ENCODE assay signal across 11 cellular contexts in the genomic region with DNA sequence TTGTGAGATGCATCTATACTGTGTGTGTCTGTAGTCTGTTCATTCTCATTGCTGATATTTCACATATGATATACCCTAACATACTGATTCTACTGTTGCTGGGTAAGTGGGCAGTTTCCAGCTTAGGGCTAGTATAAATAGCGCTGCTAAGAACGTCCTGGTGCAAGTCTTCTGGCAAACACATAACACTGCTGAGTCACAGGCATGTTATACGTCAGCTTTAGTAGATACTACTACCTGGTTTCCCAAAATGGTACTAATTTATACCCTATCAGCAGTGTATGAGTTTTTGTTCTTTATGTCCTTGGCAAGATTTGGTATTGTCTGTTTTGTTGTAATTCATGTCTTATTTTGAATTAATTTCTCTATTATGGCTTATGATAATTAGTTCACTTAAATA. TPM values are rescaled to one million over a fixed set of nuclear protein-coding genes. Genes with fewer than 3 reads are reported as not detected.
A peak's percentile ranks its signal among the peaks of the same experiment; 100 is the strongest.
DNase-seq lines count a peak whose midpoint lies in the region; ATAC-seq and TF ChIP-seq lines count a peak whose summit lies in the region.
"Had no signal": no experiment of that assay in that cellular context is flagged by ENCODE, and none has a peak within 500 bp of the region (broad histone marks: within the 10 kb centered on the region; RNA-seq: fewer than 3 reads in every experiment).

No MANE protein-coding gene starts in this region.

- no peaks in the 10 kb centered on the region for H3K9me3 ChIP-seq in psoas muscle
- H3K9me3 ChIP-seq in testis = no peaks in the 10 kb centered on the region
- H3K9me3 ChIP-seq: esophagus muscularis mucosa had no signal

- 12 to 31% (median 18%) methylated on average over 3 of the region's 3 CpGs for WGBS in psoas muscle, 3 donors
- 49 to 65% methylated on average over 3 of the region's 3 CpGs for WGBS in testis, 2 donors

- H3K4me3 ChIP-seq in fibroblast of mammary gland (ENCODE audit: control insufficient read depth, low read depth, low read length) (no peak overlapping the region), psoas muscle (peak overlapping the region; percentile 77), testis (no peak overlapping the region)

- H3K36me3 ChIP-seq in psoas muscle (ENCODE audit: insufficient read depth in 1 of 2, low read depth in 1 of 2) (peaks cover 14 to 20% of the 10 kb centered on the region in 2 donors), testis (ENCODE audit: low read depth, missing control alignments) (no peaks in the 10 kb centered on the region)

- H3K27me3 ChIP-seq in psoas muscle (ENCODE audit: insufficient read depth in 3 of 3, low read length in 2 of 3) (no peaks in the 10 kb centered on the region), testis (no peaks in the 10 kb centered on the region)
- H3K27me3 ChIP-seq: esophagus muscularis mucosa had no signal

- no peaks in the 10 kb centered on the region for H3K27me3 Mint-ChIP-seq in activated CD8-positive, alpha-beta memory T cell treated with anti-CD3 and anti-CD28 coated beads, Interleukin-2, amount 10 ng/mL, durations not matched to agents 7 days and 5 days
- H3K27me3 Mint-ChIP-seq in WTC11 (ENCODE audit: low read depth) = no peaks in the 10 kb centered on the region; the same call in 1 of the 2 replicates

- peak overlapping the region; percentile 75 for H3K4me3 Mint-ChIP-seq in activated CD8-positive, alpha-beta memory T cell treated with anti-CD3 and anti-CD28 coated beads, Interleukin-2, amount 10 ng/mL, durations not matched to agents 7 days and 5 days
- H3K4me3 Mint-ChIP-seq in WTC11 = peak overlapping the region; percentile 84

- in situ Hi-C loops in KBM-7 (cut with MboI; ENCODE audit: low pct_unique_long_range_greater_than_20kb, low sequenced_read_pairs) = no loop called here

- H3K4me1 Mint-ChIP-seq in activated CD8-positive, alpha-beta memory T cell treated with anti-CD3 and anti-CD28 coated beads, Interleukin-2, amount 10 ng/mL, durations not matched to agents 7 days and 5 days = peaks cover 29% of the 10 kb centered on the region
- H3K4me1 Mint-ChIP-seq in WTC11 = peaks cover 8% of the 10 kb centered on the region

- POLR2A ChIA-PET in WTC11 (lab: Charles Lee) = no interaction called here

- no peaks in the 10 kb centered on the region for H3K9me3 Mint-ChIP-seq in activated CD8-positive, alpha-beta memory T cell treated with anti-CD3 and anti-CD28 coated beads, Interleukin-2, amount 10 ng/mL, durations not matched to agents 7 days and 5 days (ENCODE audit: low read depth)
- no peaks in the 10 kb centered on the region for H3K9me3 Mint-ChIP-seq in WTC11

- peak overlapping the region; percentile 88 for H3K27ac ChIP-seq in psoas muscle
- H3K27ac ChIP-seq in testis = no peak overlapping the region

- peak overlapping the region; percentile 61 for H3K27ac Mint-ChIP-seq in activated CD8-positive, alpha-beta memory T cell treated with anti-CD3 and anti-CD28 coated beads, Interleukin-2, amount 10 ng/mL, durations not matched to agents 7 days and 5 days
- no peak overlapping the region for H3K27ac Mint-ChIP-seq in WTC11

- no peak for DNase-seq in activated CD8-positive, alpha-beta memory T cell treated with anti-CD3 and anti-CD28 coated beads, Interleukin-2, amount 10 ng/mL, durations not matched to agents 7 days and 5 days
- DNase-seq in activated CD8-positive, alpha-beta memory T cell treated with anti-CD3 and anti-CD28 coated beads for 24 hours = no peak
- DNase-seq in WTC11 (ENCODE audit: low spot score) = no peak
- DNase-seq in fibroblast of mammary gland (ENCODE audit: low read depth) = peak; percentile 45
- DNase-seq in psoas muscle = no peak
- no peak for DNase-seq in testis
- DNase-seq in KBM-7 = no peak
- DNase-seq: NCI-H2171, T-helper 9 cell had no signal

- ATAC-seq in activated CD8-positive, alpha-beta memory T cell treated with anti-CD3 and anti-CD28 coated beads, Interleukin-2, amount 10 ng/mL, durations not matched to agents 7 days and 5 days = no peak
- no peak for ATAC-seq in WTC11
- ATAC-seq in psoas muscle = peak; percentile 84 to 92 (median 88)
- no peak for ATAC-seq in HG03135 (IDR thresholded peaks at IDR 0.05; ENCODE audit: unreplicated experiment)

- no peak for TF ChIP-seq POLR2A in testis (IDR thresholded peaks at IDR 0.05)

- CTCF ChIA-PET in activated CD8-positive, alpha-beta memory T cell treated with anti-CD3 and anti-CD28 coated beads, Interleukin-2, amount 10 ng/mL, durations not matched to agents 7 days and 5 days (lab: Charles Lee) = no interaction called here
- CTCF ChIA-PET in WTC11 (lab: Charles Lee) = no interaction called here

- H3K36me3 Mint-ChIP-seq in activated CD8-positive, alpha-beta memory T cell treated with anti-CD3 and anti-CD28 coated beads, Interleukin-2, amount 10 ng/mL, durations not matched to agents 7 days and 5 days = peaks cover 16% of the 10 kb centered on the region
- H3K36me3 Mint-ChIP-seq in WTC11 = peaks cover 8% of the 10 kb centered on the region; the same call in 1 of the 2 replicates

- intact Hi-C loops in psoas muscle (cut with DNase I) (loop anchor here in 1 of 2 donors (5.0 kb wide), 1 partner anchor 39 kb away; no protein-coding TSS in a partner anchor), testis (cut with DNase I; ENCODE audit: low total_unique reads) (no loop called here)

- H3K4me1 ChIP-seq in psoas muscle (peaks cover 23% of the 10 kb centered on the region), testis (peaks cover 4% of the 10 kb centered on the region)

- TF ChIP-seq CTCF in WTC11 (IDR thresholded peaks at IDR 0.05) (no peak), fibroblast of mammary gland (conservative IDR thresholded peaks at IDR 0.05; ENCODE audit: control insufficient read depth, insufficient read depth, low read depth, low read length) (no peak), psoas muscle (IDR thresholded peaks at IDR 0.05) (no peak), testis (IDR thresholded peaks at IDR 0.05) (no peak)

TF ChIP-seq in WTC11, 78 proteins besides CTCF, POLR2A, EP300 and RAD21 (continues in another document):
- TF ChIP-seq, protein P1, sequence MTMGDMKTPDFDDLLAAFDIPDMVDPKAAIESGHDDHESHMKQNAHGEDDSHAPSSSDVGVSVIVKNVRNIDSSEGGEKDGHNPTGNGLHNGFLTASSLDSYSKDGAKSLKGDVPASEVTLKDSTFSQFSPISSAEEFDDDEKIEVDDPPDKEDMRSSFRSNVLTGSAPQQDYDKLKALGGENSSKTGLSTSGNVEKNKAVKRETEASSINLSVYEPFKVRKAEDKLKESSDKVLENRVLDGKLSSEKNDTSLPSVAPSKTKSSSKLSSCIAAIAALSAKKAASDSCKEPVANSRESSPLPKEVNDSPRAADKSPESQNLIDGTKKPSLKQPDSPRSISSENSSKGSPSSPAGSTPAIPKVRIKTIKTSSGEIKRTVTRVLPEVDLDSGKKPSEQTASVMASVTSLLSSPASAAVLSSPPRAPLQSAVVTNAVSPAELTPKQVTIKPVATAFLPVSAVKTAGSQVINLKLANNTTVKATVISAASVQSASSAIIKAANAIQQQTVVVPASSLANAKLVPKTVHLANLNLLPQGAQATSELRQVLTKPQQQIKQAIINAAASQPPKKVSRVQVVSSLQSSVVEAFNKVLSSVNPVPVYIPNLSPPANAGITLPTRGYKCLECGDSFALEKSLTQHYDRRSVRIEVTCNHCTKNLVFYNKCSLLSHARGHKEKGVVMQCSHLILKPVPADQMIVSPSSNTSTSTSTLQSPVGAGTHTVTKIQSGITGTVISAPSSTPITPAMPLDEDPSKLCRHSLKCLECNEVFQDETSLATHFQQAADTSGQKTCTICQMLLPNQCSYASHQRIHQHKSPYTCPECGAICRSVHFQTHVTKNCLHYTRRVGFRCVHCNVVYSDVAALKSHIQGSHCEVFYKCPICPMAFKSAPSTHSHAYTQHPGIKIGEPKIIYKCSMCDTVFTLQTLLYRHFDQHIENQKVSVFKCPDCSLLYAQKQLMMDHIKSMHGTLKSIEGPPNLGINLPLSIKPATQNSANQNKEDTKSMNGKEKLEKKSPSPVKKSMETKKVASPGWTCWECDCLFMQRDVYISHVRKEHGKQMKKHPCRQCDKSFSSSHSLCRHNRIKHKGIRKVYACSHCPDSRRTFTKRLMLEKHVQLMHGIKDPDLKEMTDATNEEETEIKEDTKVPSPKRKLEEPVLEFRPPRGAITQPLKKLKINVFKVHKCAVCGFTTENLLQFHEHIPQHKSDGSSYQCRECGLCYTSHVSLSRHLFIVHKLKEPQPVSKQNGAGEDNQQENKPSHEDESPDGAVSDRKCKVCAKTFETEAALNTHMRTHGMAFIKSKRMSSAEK (CRISPR knock-in tag; IDR thresholded peaks at IDR 0.05; ENCODE audit: borderline replicate concordance) = no peak
- TF ChIP-seq TP53 (CRISPR knock-in tag; IDR thresholded peaks at IDR 0.05) = no peak
- no peak for TF ChIP-seq ZNF121 (CRISPR knock-in tag; IDR thresholded peaks at IDR 0.05)
- no peak for TF ChIP-seq GTF2I (CRISPR knock-in tag; conservative IDR thresholded peaks at IDR 0.05)
- no peak for TF ChIP-seq ZNF219 (CRISPR knock-in tag; IDR thresholded peaks at IDR 0.05; ENCODE audit: borderline replicate concordance)
- TF ChIP-seq ZNF396 (CRISPR knock-in tag; IDR thresholded peaks at IDR 0.05; ENCODE audit: borderline replicate concordance) = no peak
- TF ChIP-seq TEAD1 (CRISPR knock-in tag; IDR thresholded peaks at IDR 0.05) = no peak
- TF ChIP-seq, protein P2, sequence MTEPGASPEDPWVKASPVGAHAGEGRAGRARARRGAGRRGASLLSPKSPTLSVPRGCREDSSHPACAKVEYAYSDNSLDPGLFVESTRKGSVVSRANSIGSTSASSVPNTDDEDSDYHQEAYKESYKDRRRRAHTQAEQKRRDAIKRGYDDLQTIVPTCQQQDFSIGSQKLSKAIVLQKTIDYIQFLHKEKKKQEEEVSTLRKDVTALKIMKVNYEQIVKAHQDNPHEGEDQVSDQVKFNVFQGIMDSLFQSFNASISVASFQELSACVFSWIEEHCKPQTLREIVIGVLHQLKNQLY (CRISPR knock-in tag; IDR thresholded peaks at IDR 0.05) = no peak

RNA-seq across cellular contexts. Expression of a gene that starts 1.2 kb away (rescaled TPM):
- under 1 TPM; 0.18 to 0.61 TPM for total RNA-seq in activated CD8-positive, alpha-beta memory T cell treated with anti-CD3 and anti-CD28 coated beads, Interleukin-2, amount 10 ng/mL, durations not matched to agents 7 days and 5 days
- total RNA-seq in WTC11 (2021) (2.5 to 3.8 TPM (median 3.1 TPM) in 3 replicates), psoas muscle (10 to 100 TPM; 10.3 to 17.7 (median 12.4) TPM), testis (10 to 100 TPM; 19.7 to 24.5 TPM)
- polyA plus RNA-seq in psoas muscle (10 to 100 TPM in 1 of 3 donors, 1 to 10 TPM in 2; 2.4 to 12.2 (median 4.9) TPM), testis (ENCODE audit: insufficient read depth, low read depth, low replicate concordance) (56.5 TPM)

RNA-seq across cellular contexts. Expression of a gene that starts 6.3 kb away (rescaled TPM):
- total RNA-seq in activated CD8-positive, alpha-beta memory T cell treated with anti-CD3 and anti-CD28 coated beads, Interleukin-2, amount 10 ng/mL, durations not matched to agents 7 days and 5 days = 10 to 100 TPM; 51.9 to 69.0 TPM
- total RNA-seq in WTC11 (2021) (42.2 to 50.5 TPM (median 44.1 TPM) in 3 replicates), psoas muscle (100 to 1,000 TPM; 285 to 394 (median 350) TPM), testis (10 to 100 TPM; 67.7 to 70.3 TPM)
- polyA plus RNA-seq in psoas muscle (100 to 1,000 TPM; 622 to 826 (median 765) TPM), testis (ENCODE audit: insufficient read depth, low read depth, low replicate concordance) (44.4 TPM)

Comparison
In these comparisons a context has a peak if more than half of its experiments do, and no peak if none do; other contexts are left out.
1. ATAC-seq: peak in psoas muscle (4 of 4); none in activated CD8-positive, alpha-beta memory T cell treated with anti-CD3 and anti-CD28 coated beads, Interleukin-2, amount 10 ng/mL, durations not matched to agents 7 days and 5 days (single experiment), WTC11 (single experiment) and HG03135 (single experiment).